In the genomic region with DNA sequence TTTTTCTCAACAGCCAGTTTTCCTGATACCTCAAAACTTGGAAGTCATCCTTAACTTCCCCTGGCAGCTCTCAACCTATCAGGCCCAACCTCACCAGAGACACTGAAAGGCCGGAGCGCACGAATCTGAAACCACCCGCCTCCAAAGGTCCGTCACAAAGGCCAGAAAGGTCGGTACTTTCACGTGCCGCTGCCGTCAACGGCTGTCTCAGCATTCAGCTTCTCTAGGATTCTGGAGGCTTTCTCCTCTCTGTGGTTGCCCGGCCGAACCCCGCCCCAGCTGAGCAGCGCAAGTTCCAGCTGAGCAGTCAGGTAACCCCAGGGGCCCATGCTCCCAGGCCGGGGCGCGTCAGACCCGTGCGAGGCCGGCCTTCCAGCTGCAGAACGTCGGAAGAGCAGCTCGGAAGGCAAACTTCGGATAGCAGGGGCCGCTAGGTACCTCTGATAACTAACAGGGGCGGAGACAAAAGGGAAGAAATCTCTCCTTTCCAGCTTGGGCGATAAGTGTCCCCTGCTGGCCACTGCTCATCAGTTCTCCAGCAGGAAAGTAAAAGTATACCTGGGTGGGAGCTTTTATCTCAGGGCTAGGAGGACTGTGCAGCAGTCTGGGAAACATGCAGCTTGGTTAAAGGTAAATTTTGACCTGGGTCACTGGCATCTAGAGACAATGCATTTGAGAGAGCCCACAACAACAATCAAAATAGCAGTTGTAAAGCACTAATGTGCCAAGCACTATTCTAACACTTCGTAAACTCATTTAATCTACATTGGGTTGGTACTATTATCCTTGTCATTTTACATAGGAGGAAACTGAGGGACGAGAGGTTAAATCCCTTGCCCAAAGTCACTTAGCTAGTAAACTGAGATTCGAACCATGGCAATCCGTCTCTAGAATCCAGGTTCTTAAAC, we compare ENCODE assay signal across 8 cellular contexts. TPM values are rescaled to one million over a fixed set of nuclear protein-coding genes. Genes with fewer than 3 reads are reported as not detected.
DNase-seq lines count a peak whose midpoint lies in the region; ATAC-seq and TF ChIP-seq lines count a peak whose summit lies in the region.

No MANE protein-coding gene starts in this region.

- POLR2A ChIA-PET in activated CD4-positive, alpha-beta memory T cell treated with anti-CD3 and anti-CD28 coated beads for 36 hours (lab: Charles Lee): no interaction called here
- POLR2A ChIA-PET in activated CD4-positive, alpha-beta memory T cell treated with anti-CD3 and anti-CD28 coated beads, Interleukin-2, amount 10 ng/mL, durations not matched to agents 7 days and 5 days (lab: Charles Lee): interaction anchor here (0.9 to 1.2 kb wide), 2 partner anchors 13 to 460 kb away, joined by 3 to 4 read pairs; no protein-coding TSS in a partner anchor

- CTCF ChIA-PET in activated CD4-positive, alpha-beta memory T cell treated with anti-CD3 and anti-CD28 coated beads for 36 hours (lab: Charles Lee): interaction anchor here (0.9 to 1.9 kb wide), 3 partner anchors 25 to 27 kb away, joined by 3 to 7 read pairs (median 3); no protein-coding TSS in a partner anchor
- CTCF ChIA-PET in activated CD4-positive, alpha-beta memory T cell treated with anti-CD3 and anti-CD28 coated beads, Interleukin-2, amount 10 ng/mL, durations not matched to agents 7 days and 5 days (lab: Charles Lee): interaction anchor here (2.8 kb wide), 1 partner anchor 27 kb away, joined by 9 read pairs; no protein-coding TSS in a partner anchor

- peaks cover 11% of the 10 kb centered on the region for H3K9me3 Mint-ChIP-seq in activated CD4-positive, alpha-beta memory T cell treated with anti-CD3 and anti-CD28 coated beads for 36 hours
- peaks cover 4% of the 10 kb centered on the region for H3K9me3 Mint-ChIP-seq in activated CD4-positive, alpha-beta memory T cell treated with anti-CD3 and anti-CD28 coated beads, Interleukin-2, amount 10 ng/mL, durations not matched to agents 7 days and 5 days
- H3K9me3 Mint-ChIP-seq in stimulated activated naive CD8-positive, alpha-beta T cell treated with anti-CD3 and anti-CD28 coated beads, Interleukin-15, amount 100 ng/mL, for 72 hours: peaks cover 0 to 7% of the 10 kb centered on the region in 2 donors

- DNase-seq in activated CD4-positive, alpha-beta memory T cell treated with anti-CD3 and anti-CD28 coated beads for 36 hours: peak; percentile 42
- no peak for DNase-seq in activated CD4-positive, alpha-beta memory T cell treated with anti-CD3 and anti-CD28 coated beads, Interleukin-2, amount 10 ng/mL, durations not matched to agents 7 days and 5 days
- DNase-seq in NCI-H1092 treated with DMSO at 0.1 percent for 48 hours (lab: John Stamatoyannopoulos, UW) (peak; percentile 62), esophagus squamous epithelium (lab: John Stamatoyannopoulos, UW) (peak; percentile 52), middle frontal gyrus (ENCODE audit: extremely low spot score, low spot score) (peak; percentile 42)
- DNase-seq in activated CD8-positive, alpha-beta memory T cell treated with anti-CD3 and anti-CD28 coated beads for 48 hours (ENCODE audit: low read depth in 2 of 3, low spot score in 2 of 3): peak in 2 of 3 experiments; percentile 5 to 17
- DNase-seq in stimulated activated naive CD8-positive, alpha-beta T cell treated with anti-CD3 and anti-CD28 coated beads, Interleukin-15, amount 100 ng/mL, for 72 hours: peak; percentile 53 to 55

- H3K9me3 ChIP-seq in esophagus squamous epithelium: peaks cover 0 to 8% (median 7%) of the 10 kb centered on the region in 3 donors

- no peak for TF ChIP-seq POLR2A in esophagus squamous epithelium (IDR thresholded peaks at IDR 0.05)

- H3K27me3 ChIP-seq in esophagus squamous epithelium: no peaks in the 10 kb centered on the region

- 30 to 82% methylated on average over 6 to 17 of the region's 31 CpGs for WGBS in esophagus squamous epithelium, 2 donors

- intact Hi-C loops in activated CD4-positive, alpha-beta memory T cell treated with anti-CD3 and anti-CD28 coated beads for 36 hours (cut with micrococcal nuclease): no loop called here
- intact Hi-C loops in esophagus squamous epithelium (cut with DNase I): no loop called here

- peaks cover 0 to 70% (median 0%) of the 10 kb centered on the region in 3 donors for H3K36me3 ChIP-seq in esophagus squamous epithelium

- TF ChIP-seq CTCF in esophagus squamous epithelium (IDR thresholded peaks at IDR 0.05): peak in 5 of 6 experiments; percentile 23 to 53 (median 28)

- H3K4me1 ChIP-seq in esophagus squamous epithelium: peaks cover 0 to 19% (median 0%) of the 10 kb centered on the region in 3 donors

- peaks cover 71% of the 10 kb centered on the region for H3K36me3 Mint-ChIP-seq in activated CD4-positive, alpha-beta memory T cell treated with anti-CD3 and anti-CD28 coated beads for 36 hours
- H3K36me3 Mint-ChIP-seq in activated CD4-positive, alpha-beta memory T cell treated with anti-CD3 and anti-CD28 coated beads, Interleukin-2, amount 10 ng/mL, durations not matched to agents 7 days and 5 days (ENCODE audit: low read depth): peaks cover 76% of the 10 kb centered on the region

- H3K4me3 Mint-ChIP-seq in activated CD4-positive, alpha-beta memory T cell treated with anti-CD3 and anti-CD28 coated beads for 36 hours: peak overlapping the region; percentile 33
- no peak overlapping the region for H3K4me3 Mint-ChIP-seq in activated CD4-positive, alpha-beta memory T cell treated with anti-CD3 and anti-CD28 coated beads, Interleukin-2, amount 10 ng/mL, durations not matched to agents 7 days and 5 days
- peak overlapping the region; percentile 76 to 91 for H3K4me3 Mint-ChIP-seq in stimulated activated naive CD8-positive, alpha-beta T cell treated with anti-CD3 and anti-CD28 coated beads, Interleukin-15, amount 100 ng/mL, for 72 hours

- H3K4me1 Mint-ChIP-seq in activated CD4-positive, alpha-beta memory T cell treated with anti-CD3 and anti-CD28 coated beads for 36 hours (ENCODE audit: low read depth): no peaks in the 10 kb centered on the region
- H3K4me1 Mint-ChIP-seq in activated CD4-positive, alpha-beta memory T cell treated with anti-CD3 and anti-CD28 coated beads, Interleukin-2, amount 10 ng/mL, durations not matched to agents 7 days and 5 days: peaks cover 2% of the 10 kb centered on the region
- H3K4me1 Mint-ChIP-seq in stimulated activated naive CD8-positive, alpha-beta T cell treated with anti-CD3 and anti-CD28 coated beads, Interleukin-15, amount 100 ng/mL, for 72 hours: peaks cover 28% of the 10 kb centered on the region

- H3K4me3 ChIP-seq in esophagus squamous epithelium: peak overlapping the region; percentile 24 to 58 (median 52)

- no peak overlapping the region for H3K27ac Mint-ChIP-seq in activated CD4-positive, alpha-beta memory T cell treated with anti-CD3 and anti-CD28 coated beads for 36 hours
- no peak overlapping the region for H3K27ac Mint-ChIP-seq in activated CD4-positive, alpha-beta memory T cell treated with anti-CD3 and anti-CD28 coated beads, Interleukin-2, amount 10 ng/mL, durations not matched to agents 7 days and 5 days
- peak overlapping the region; percentile 47 to 95 for H3K27ac Mint-ChIP-seq in stimulated activated naive CD8-positive, alpha-beta T cell treated with anti-CD3 and anti-CD28 coated beads, Interleukin-15, amount 100 ng/mL, for 72 hours

- H3K27me3 Mint-ChIP-seq in activated CD4-positive, alpha-beta memory T cell treated with anti-CD3 and anti-CD28 coated beads for 36 hours: no peaks in the 10 kb centered on the region
- no peaks in the 10 kb centered on the region for H3K27me3 Mint-ChIP-seq in activated CD4-positive, alpha-beta memory T cell treated with anti-CD3 and anti-CD28 coated beads, Interleukin-2, amount 10 ng/mL, durations not matched to agents 7 days and 5 days
- no peaks in the 10 kb centered on the region for H3K27me3 Mint-ChIP-seq in stimulated activated naive CD8-positive, alpha-beta T cell treated with anti-CD3 and anti-CD28 coated beads, Interleukin-15, amount 100 ng/mL, for 72 hours

- ATAC-seq in HG02610 (IDR thresholded peaks at IDR 0.05; ENCODE audit: unreplicated experiment): peak; percentile 95
- ATAC-seq in stimulated activated naive CD8-positive, alpha-beta T cell treated with anti-CD3 and anti-CD28 coated beads, Interleukin-15, amount 100 ng/mL, for 72 hours: peak; percentile 88

- peak overlapping the region; percentile 63 to 83 (median 76) for H3K27ac ChIP-seq in esophagus squamous epithelium

RNA-seq across cellular contexts. Expression of a gene that starts 16.1 kb away (rescaled TPM):
- 1 to 10 TPM; 4.1 to 4.4 TPM for total RNA-seq in activated CD4-positive, alpha-beta memory T cell treated with anti-CD3 and anti-CD28 coated beads for 36 hours
- total RNA-seq in activated CD4-positive, alpha-beta memory T cell treated with anti-CD3 and anti-CD28 coated beads, Interleukin-2, amount 10 ng/mL, durations not matched to agents 7 days and 5 days: 1 to 10 TPM; 4.6 to 4.9 TPM
- 1 to 10 TPM; 1.3 to 4.0 (median 2.2) TPM for total RNA-seq in esophagus squamous epithelium

RNA-seq across cellular contexts. Expression of a gene that starts 33.7 kb away (rescaled TPM):
- total RNA-seq in activated CD4-positive, alpha-beta memory T cell treated with anti-CD3 and anti-CD28 coated beads for 36 hours: 1 to 10 TPM; 2.2 to 2.7 TPM
- 1 to 10 TPM; 5.5 to 6.5 TPM for total RNA-seq in activated CD4-positive, alpha-beta memory T cell treated with anti-CD3 and anti-CD28 coated beads, Interleukin-2, amount 10 ng/mL, durations not matched to agents 7 days and 5 days
- total RNA-seq in esophagus squamous epithelium: 1 to 10 TPM; 1.1 to 2.9 (median 2.1) TPM

RNA-seq across cellular contexts. Expression of a gene that starts 47.5 kb away (rescaled TPM):
- total RNA-seq in activated CD4-positive, alpha-beta memory T cell treated with anti-CD3 and anti-CD28 coated beads for 36 hours: 1 to 10 TPM in 1 of 2 experiments, under 1 TPM in 1; 0.77 to 1.6 TPM
- total RNA-seq in activated CD4-positive, alpha-beta memory T cell treated with anti-CD3 and anti-CD28 coated beads, Interleukin-2, amount 10 ng/mL, durations not matched to agents 7 days and 5 days: 1 to 10 TPM in 1 of 2 experiments, under 1 TPM in 1; 0.88 to 1.0 TPM
- total RNA-seq in esophagus squamous epithelium: 10 to 100 TPM; 11.6 to 59.9 (median 19.4) TPM

RNA-seq across cellular contexts. Expression of a gene that starts 59.8 kb away (rescaled TPM):
- total RNA-seq in activated CD4-positive, alpha-beta memory T cell treated with anti-CD3 and anti-CD28 coated beads for 36 hours: 1 to 10 TPM in 1 of 2 experiments, under 1 TPM in 1; 0.83 to 1.1 TPM
- under 1 TPM; 0.38 to 0.45 TPM for total RNA-seq in activated CD4-positive, alpha-beta memory T cell treated with anti-CD3 and anti-CD28 coated beads, Interleukin-2, amount 10 ng/mL, durations not matched to agents 7 days and 5 days
- 1 to 10 TPM in 2 of 4 donors, under 1 TPM in 2; 0.35 to 1.1 (median 0.84) TPM for total RNA-seq in esophagus squamous epithelium

Comparison
In these comparisons a context has a peak if more than half of its experiments do, and no peak if none do; other contexts are left out.
1. H3K27ac Mint-ChIP-seq: peak in stimulated activated naive CD8-positive, alpha-beta T cell treated with anti-CD3 and anti-CD28 coated beads, Interleukin-15, amount 100 ng/mL, for 72 hours (2 of 2); none in activated CD4-positive, alpha-beta memory T cell treated with anti-CD3 and anti-CD28 coated beads for 36 hours (single experiment) and activated CD4-positive, alpha-beta memory T cell treated with anti-CD3 and anti-CD28 coated beads, Interleukin-2, amount 10 ng/mL, durations not matched to agents 7 days and 5 days (single experiment).
2. RNA of a gene that starts 47.5 kb away (total RNA-seq): 11.6 to 59.9 TPM in esophagus squamous epithelium; 0.77 to 1.6 TPM in activated CD4-positive, alpha-beta memory T cell treated with anti-CD3 and anti-CD28 coated beads for 36 hours and 0.88 to 1.0 TPM in activated CD4-positive, alpha-beta memory T cell treated with anti-CD3 and anti-CD28 coated beads, Interleukin-2, amount 10 ng/mL, durations not matched to agents 7 days and 5 days; every median in the first group is over 4 times any median in the second.